In the genomic region with DNA sequence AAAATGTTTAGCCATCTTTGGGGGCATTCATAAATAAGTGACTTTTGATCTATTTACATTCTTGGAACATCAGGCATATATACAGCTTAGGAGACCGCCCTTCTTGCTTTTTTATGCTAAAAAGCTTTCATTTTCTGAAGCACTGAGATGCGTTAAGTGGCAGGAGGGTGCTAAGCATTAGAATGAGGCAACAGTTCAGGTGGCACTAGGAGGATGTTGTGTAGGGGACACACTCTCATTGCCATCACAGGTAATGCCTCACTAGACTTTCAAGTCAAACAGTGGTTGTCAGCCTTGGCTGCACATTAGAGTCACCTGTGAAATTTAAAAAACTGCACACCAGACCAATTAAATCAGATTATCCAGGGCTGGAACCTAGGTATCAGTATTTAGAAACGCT, we compare ENCODE assay signal across 1 cellular context.
TF ChIP-seq lines count a peak whose summit lies in the region.

No MANE protein-coding gene starts in this region.

TF ChIP-seq in H1, 55 proteins besides CTCF, POLR2A, EP300 and RAD21:
- TF ChIP-seq SIRT6 (IDR thresholded peaks at IDR 0.05; ENCODE audit: low read length) (no peak), JUN (IDR thresholded peaks at IDR 0.05; ENCODE audit: low read depth, low read length) (no peak), FOSL1 (IDR thresholded peaks at IDR 0.05; ENCODE audit: insufficient read depth, low read depth, low read length) (no peak), RBBP5 (IDR thresholded peaks at IDR 0.05; ENCODE audit: borderline replicate concordance, low read depth, low read length) (no peak), POU5F1 (IDR thresholded peaks at IDR 0.05; ENCODE audit: low read depth, low read length) (no peak), BCL11A (IDR thresholded peaks at IDR 0.05; ENCODE audit: low read depth in 2 of 2, low read length in 2 of 2) (no peak)
